Comparison of ENCODE assay signal across 10 cellular contexts in genomic region chrX:48919947-48920712, GRCh38. TPM values are rescaled to one million over a fixed set of nuclear protein-coding genes. Genes with fewer than 3 reads are reported as not detected.
DNase-seq lines count a peak whose midpoint lies in the region; ATAC-seq, FAIRE-seq and TF ChIP-seq lines count a peak whose summit lies in the region.
"Had no signal": no experiment of that assay in that cellular context is flagged by ENCODE, and none has a peak within 500 bp of the region (broad histone marks: within the 10 kb centered on the region; RNA-seq: fewer than 3 reads in every experiment).

No MANE protein-coding gene starts in this region.

- no peaks in the 10 kb centered on the region for H3K27me3 Mint-ChIP-seq in activated CD8-positive, alpha-beta memory T cell treated with anti-CD3 and anti-CD28 coated beads, Interleukin-2, amount 10 ng/mL, durations not matched to agents 7 days and 5 days
- H3K27me3 Mint-ChIP-seq in activated CD8-positive, alpha-beta T cell treated with anti-CD3 and anti-CD28 coated beads for 36 hours, result no peaks in the 10 kb centered on the region
- peaks cover 13 to 17% (median 16%) of the 10 kb centered on the region in 3 donors for H3K27me3 Mint-ChIP-seq in immature natural killer cell (ENCODE audit: low read depth in 3 of 3)

- peak overlapping the region; percentile 30 for H3K27ac ChIP-seq in subcutaneous abdominal adipose tissue (ENCODE audit: low read depth, low read length)

- TF ChIP-seq CTCF in activated CD8-positive, alpha-beta T cell treated with anti-CD3 and anti-CD28 coated beads for 36 hours (IDR thresholded peaks at IDR 0.05), result no peak

- H3K4me3 Mint-ChIP-seq in activated CD8-positive, alpha-beta memory T cell treated with anti-CD3 and anti-CD28 coated beads, Interleukin-2, amount 10 ng/mL, durations not matched to agents 7 days and 5 days, result peak overlapping the region; percentile 96
- peak overlapping the region; percentile 96 for H3K4me3 Mint-ChIP-seq in activated CD8-positive, alpha-beta T cell treated with anti-CD3 and anti-CD28 coated beads for 36 hours
- peak overlapping the region; percentile 90 to 99 (median 91) for H3K4me3 Mint-ChIP-seq in immature natural killer cell

- H3K27me3 ChIP-seq in subcutaneous abdominal adipose tissue (ENCODE audit: control insufficient read depth in 5 of 5, insufficient read depth in 4 of 5, low read length in 5 of 5), result peaks cover 0 to 18% (median 3%) of the 10 kb centered on the region in 5 donors

- H3K9me3 Mint-ChIP-seq in activated CD8-positive, alpha-beta memory T cell treated with anti-CD3 and anti-CD28 coated beads, Interleukin-2, amount 10 ng/mL, durations not matched to agents 7 days and 5 days (ENCODE audit: low read depth), result no peaks in the 10 kb centered on the region
- no peaks in the 10 kb centered on the region for H3K9me3 Mint-ChIP-seq in activated CD8-positive, alpha-beta T cell treated with anti-CD3 and anti-CD28 coated beads for 36 hours
- H3K9me3 Mint-ChIP-seq in immature natural killer cell, result no peaks in the 10 kb centered on the region

- peaks cover 54% of the 10 kb centered on the region for H3K4me1 Mint-ChIP-seq in activated CD8-positive, alpha-beta memory T cell treated with anti-CD3 and anti-CD28 coated beads, Interleukin-2, amount 10 ng/mL, durations not matched to agents 7 days and 5 days
- H3K4me1 Mint-ChIP-seq in activated CD8-positive, alpha-beta T cell treated with anti-CD3 and anti-CD28 coated beads for 36 hours (ENCODE audit: low read depth), result peaks cover 41% of the 10 kb centered on the region
- H3K4me1 Mint-ChIP-seq in immature natural killer cell, result peaks cover 72 to 75% of the 10 kb centered on the region in 2 donors

- ATAC-seq in activated CD8-positive, alpha-beta memory T cell treated with anti-CD3 and anti-CD28 coated beads, Interleukin-2, amount 10 ng/mL, durations not matched to agents 7 days and 5 days, result peak; percentile 6
- ATAC-seq in activated CD8-positive, alpha-beta T cell treated with anti-CD3 and anti-CD28 coated beads for 36 hours, result peak; percentile 14

- FAIRE-seq in frontal cortex (lab: Jason Lieb, UNC), result no peak

- peak overlapping the region in 1 of 5 donors; percentile 64 for H3K4me3 ChIP-seq in subcutaneous abdominal adipose tissue (ENCODE audit: low read depth in 1 of 5, low read length in 5 of 5)

- CTCF ChIA-PET in activated CD8-positive, alpha-beta memory T cell treated with anti-CD3 and anti-CD28 coated beads, Interleukin-2, amount 10 ng/mL, durations not matched to agents 7 days and 5 days (lab: Charles Lee), result interaction anchor here (1.0 to 2.1 kb wide), 4 partner anchors 17 to 123 kb away, joined by 3 to 11 read pairs (median 4); partner anchors contain the start of gene TFE3
- CTCF ChIA-PET in activated CD8-positive, alpha-beta T cell treated with anti-CD3 and anti-CD28 coated beads for 36 hours (lab: Charles Lee), result interaction anchor here (0.8 to 1.0 kb wide), 3 partner anchors 15 to 26 kb away, joined by 3 to 4 read pairs (median 4); no protein-coding TSS in a partner anchor

- peaks cover 46% of the 10 kb centered on the region for H3K36me3 Mint-ChIP-seq in activated CD8-positive, alpha-beta memory T cell treated with anti-CD3 and anti-CD28 coated beads, Interleukin-2, amount 10 ng/mL, durations not matched to agents 7 days and 5 days
- H3K36me3 Mint-ChIP-seq in activated CD8-positive, alpha-beta T cell treated with anti-CD3 and anti-CD28 coated beads for 36 hours (ENCODE audit: low read depth), result peaks cover 61% of the 10 kb centered on the region
- H3K36me3 Mint-ChIP-seq in immature natural killer cell, result peaks cover 3 to 17% (median 6%) of the 10 kb centered on the region in 3 donors

- H3K4me1 ChIP-seq in subcutaneous abdominal adipose tissue (ENCODE audit: control insufficient read depth in 5 of 5, insufficient read depth in 5 of 5, low read length in 5 of 5), result peaks cover 0 to 27% (median 26%) of the 10 kb centered on the region in 5 donors

- intact Hi-C loops in activated CD8-positive, alpha-beta T cell treated with anti-CD3 and anti-CD28 coated beads for 36 hours (cut with micrococcal nuclease), result loop anchor here (1.0 kb wide), 1 partner anchor 17 kb away; no protein-coding TSS in a partner anchor

- POLR2A ChIA-PET in activated CD8-positive, alpha-beta T cell treated with anti-CD3 and anti-CD28 coated beads for 36 hours (lab: Charles Lee), result interaction anchor here (0.8 to 8.2 kb wide), 7 partner anchors 8 to 19 kb away, joined by 3 to 172 read pairs (median 5); partner anchors contain the start of gene SLC35A2

- in situ Hi-C loops in G401 (cut with HindIII; ENCODE audit: low sequenced_read_pairs), result no loop called here

- H3K9me3 ChIP-seq in subcutaneous abdominal adipose tissue (ENCODE audit: control insufficient read depth in 5 of 5, low read length in 5 of 5), result no peaks in the 10 kb centered on the region

- no peak overlapping the region for H3K9ac ChIP-seq in subcutaneous abdominal adipose tissue (ENCODE audit: low read length in 5 of 5)

- peak overlapping the region; percentile 90 for H3K27ac Mint-ChIP-seq in activated CD8-positive, alpha-beta memory T cell treated with anti-CD3 and anti-CD28 coated beads, Interleukin-2, amount 10 ng/mL, durations not matched to agents 7 days and 5 days
- peak overlapping the region; percentile 98 for H3K27ac Mint-ChIP-seq in activated CD8-positive, alpha-beta T cell treated with anti-CD3 and anti-CD28 coated beads for 36 hours
- H3K27ac Mint-ChIP-seq in immature natural killer cell, result peak overlapping the region; percentile 87 to 97 (median 90)

- peak; percentile 59 for DNase-seq in activated CD8-positive, alpha-beta memory T cell treated with anti-CD3 and anti-CD28 coated beads, Interleukin-2, amount 10 ng/mL, durations not matched to agents 7 days and 5 days
- DNase-seq in activated CD8-positive, alpha-beta memory T cell treated with anti-CD3 and anti-CD28 coated beads, Interleukin-2, amount 50 U/mL, for 4 hours, result no peak
- peak; percentile 59 for DNase-seq in activated CD8-positive, alpha-beta T cell treated with anti-CD3 and anti-CD28 coated beads for 36 hours
- DNase-seq in immature natural killer cell, result peak; percentile 26 to 49 (median 44)
- DNase-seq in HT-29 (ENCODE audit: low spot score), result no peak
- DNase-seq in G401 (ENCODE audit: low spot score), result no peak
- no peak for DNase-seq in frontal cortex (ENCODE audit: low spot score in 2 of 2)
- DNase-seq: Kasumi-1 had no signal

- peaks cover 0 to 35% (median 25%) of the 10 kb centered on the region in 5 donors for H3K36me3 ChIP-seq in subcutaneous abdominal adipose tissue (ENCODE audit: control insufficient read depth in 5 of 5, insufficient read depth in 5 of 5, low read length in 5 of 5)
- H3K36me3 ChIP-seq: WERI-Rb-1 had no signal

RNA-seq across cellular contexts. Expression of gene PIM2, which starts 1.3 kb away (rescaled TPM):
- 100 to 1,000 TPM; 168 to 252 TPM for total RNA-seq in activated CD8-positive, alpha-beta memory T cell treated with anti-CD3 and anti-CD28 coated beads, Interleukin-2, amount 10 ng/mL, durations not matched to agents 7 days and 5 days
- total RNA-seq in activated CD8-positive, alpha-beta T cell treated with anti-CD3 and anti-CD28 coated beads for 36 hours, result 100 to 1,000 TPM; 169 to 177 TPM
- 100 to 1,000 TPM in 2 of 3 donors, 10 to 100 TPM in 1; 86.0 to 158 (median 146) TPM for polyA plus RNA-seq in immature natural killer cell
- total RNA-seq in HT-29 (2014; rRNA removed; shearing (Covaris generic)), result 13.4 and 14.9 TPM in 2 replicates
- total RNA-seq in G401 (2014; rRNA removed; shearing (Covaris generic)), result 14.6 and 20.6 TPM in 2 replicates
- total RNA-seq in frontal cortex, result 14.3 TPM

RNA-seq across cellular contexts. Expression of gene SLC35A2, which starts 8.7 kb away (rescaled TPM):
- 10 to 100 TPM; 13.0 to 21.0 TPM for total RNA-seq in activated CD8-positive, alpha-beta memory T cell treated with anti-CD3 and anti-CD28 coated beads, Interleukin-2, amount 10 ng/mL, durations not matched to agents 7 days and 5 days
- total RNA-seq in activated CD8-positive, alpha-beta T cell treated with anti-CD3 and anti-CD28 coated beads for 36 hours, result 10 to 100 TPM; 14.7 to 15.0 TPM
- 10 to 100 TPM; 17.0 to 20.6 (median 20.2) TPM for polyA plus RNA-seq in immature natural killer cell
- total RNA-seq in HT-29 (2014; rRNA removed; shearing (Covaris generic)), result 66.8 and 75.0 TPM in 2 replicates
- total RNA-seq in G401 (2014; rRNA removed; shearing (Covaris generic)), result 10.1 and 15.7 TPM in 2 replicates
- 9.8 TPM for total RNA-seq in frontal cortex

RNA-seq across cellular contexts. Expression of gene PQBP1, which starts 22.4 kb away (rescaled TPM):
- total RNA-seq in activated CD8-positive, alpha-beta memory T cell treated with anti-CD3 and anti-CD28 coated beads, Interleukin-2, amount 10 ng/mL, durations not matched to agents 7 days and 5 days, result 10 to 100 TPM; 65.1 to 86.9 TPM
- total RNA-seq in activated CD8-positive, alpha-beta T cell treated with anti-CD3 and anti-CD28 coated beads for 36 hours, result 10 to 100 TPM; 63.9 to 66.5 TPM
- polyA plus RNA-seq in immature natural killer cell, result 100 to 1,000 TPM in 2 of 3 donors, 10 to 100 TPM in 1; 92.6 to 118 (median 108) TPM
- total RNA-seq in HT-29 (2014; rRNA removed; shearing (Covaris generic)), result 86.3 and 97.5 TPM in 2 replicates
- total RNA-seq in G401 (2014; rRNA removed; shearing (Covaris generic)), result 96.1 and 119 TPM in 2 replicates
- 39.5 TPM for total RNA-seq in frontal cortex

RNA-seq across cellular contexts. Expression of gene TIMM17B, which starts 22.6 kb away (rescaled TPM):
- total RNA-seq in activated CD8-positive, alpha-beta memory T cell treated with anti-CD3 and anti-CD28 coated beads, Interleukin-2, amount 10 ng/mL, durations not matched to agents 7 days and 5 days, result 10 to 100 TPM; 52.9 to 53.2 TPM
- 10 to 100 TPM; 50.1 to 52.2 TPM for total RNA-seq in activated CD8-positive, alpha-beta T cell treated with anti-CD3 and anti-CD28 coated beads for 36 hours
- polyA plus RNA-seq in immature natural killer cell, result 10 to 100 TPM; 76.0 to 88.2 (median 85.3) TPM
- total RNA-seq in HT-29 (2014; rRNA removed; shearing (Covaris generic)), result 127 and 148 TPM in 2 replicates
- 115 and 138 TPM in 2 replicates for total RNA-seq in G401 (2014; rRNA removed; shearing (Covaris generic))
- total RNA-seq in frontal cortex, result 33.8 TPM

RNA-seq across cellular contexts. Expression of gene OTUD5, which starts 37.3 kb away (rescaled TPM):
- total RNA-seq in activated CD8-positive, alpha-beta memory T cell treated with anti-CD3 and anti-CD28 coated beads, Interleukin-2, amount 10 ng/mL, durations not matched to agents 7 days and 5 days, result 10 to 100 TPM; 56.9 to 65.2 TPM
- total RNA-seq in activated CD8-positive, alpha-beta T cell treated with anti-CD3 and anti-CD28 coated beads for 36 hours, result 10 to 100 TPM; 50.6 to 51.5 TPM
- polyA plus RNA-seq in immature natural killer cell, result 10 to 100 TPM; 25.2 to 35.5 (median 26.7) TPM
- total RNA-seq in HT-29 (2014; rRNA removed; shearing (Covaris generic)), result 42.8 and 48.6 TPM in 2 replicates
- total RNA-seq in G401 (2014; rRNA removed; shearing (Covaris generic)), result 70.5 and 75.2 TPM in 2 replicates
- 17.1 TPM for total RNA-seq in frontal cortex

Comparison
In these comparisons a context has a peak if more than half of its experiments do, and no peak if none do; other contexts are left out.
1. DNase-seq: peak in activated CD8-positive, alpha-beta memory T cell treated with anti-CD3 and anti-CD28 coated beads, Interleukin-2, amount 10 ng/mL, durations not matched to agents 7 days and 5 days (single experiment), activated CD8-positive, alpha-beta T cell treated with anti-CD3 and anti-CD28 coated beads for 36 hours (single experiment) and immature natural killer cell (3 of 3); none in activated CD8-positive, alpha-beta memory T cell treated with anti-CD3 and anti-CD28 coated beads, Interleukin-2, amount 50 U/mL, for 4 hours (single experiment), HT-29 (single experiment), G401 (single experiment) and frontal cortex (0 of 2).
2. Peak in every context shown above with its lines, with median percentiles within 50 percentile points of each other: H3K27ac Mint-ChIP-seq and H3K4me3 Mint-ChIP-seq.